In the genomic region with DNA sequence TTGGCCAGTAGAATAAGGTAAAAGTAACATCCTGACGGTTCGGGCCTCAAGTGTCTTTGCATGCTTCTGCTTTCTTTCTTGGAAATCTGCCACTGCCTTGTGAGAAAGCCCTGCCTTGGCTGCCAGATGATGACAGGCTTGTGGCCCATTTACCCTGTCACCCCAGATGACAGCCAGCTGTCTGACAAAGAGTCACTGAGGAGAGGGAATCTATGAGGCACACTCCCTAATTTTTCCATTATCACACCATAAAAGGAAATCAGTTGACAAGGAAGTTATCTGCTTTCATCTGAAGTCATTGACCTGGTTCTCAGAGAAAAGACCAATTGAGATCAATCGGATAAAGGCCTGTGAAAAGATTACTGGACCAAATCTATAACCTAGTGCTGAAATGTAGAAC, we compare ENCODE assay signal across 23 cellular contexts.
DNase-seq lines count a peak whose midpoint lies in the region; ATAC-seq, FAIRE-seq and TF ChIP-seq lines count a peak whose summit lies in the region.
"Had no signal": no experiment of that assay in that cellular context is flagged by ENCODE, and none has a peak within 500 bp of the region (broad histone marks: within the 10 kb centered on the region; RNA-seq: fewer than 3 reads in every experiment).

No MANE protein-coding gene starts in this region.

- H3K79me2 ChIP-seq in neural cell (replicated peaks; ENCODE audit: insufficient read depth, low read length) = no peaks in the 10 kb centered on the region

- no peak for TF ChIP-seq RAD21 in neural cell (conservative IDR thresholded peaks at IDR 0.05)

- no peaks in the 10 kb centered on the region for H3K9me2 ChIP-seq in neural cell (ENCODE audit: insufficient read depth, low read length)

- no peak for ATAC-seq in pancreas
- ATAC-seq: CD8-positive, alpha-beta T cell; left lobe of liver; stimulated activated naive CD8-positive, alpha-beta T cell treated with anti-CD3 and anti-CD28 coated beads, Interleukin-15, Interleukin-2, amounts not matched to agents 100 U/mL and 50 U/mL, for 24 hours; T-helper 17 cell had no signal

- H4K20me1 ChIP-seq in neural cell (ENCODE audit: insufficient read depth) = no peaks in the 10 kb centered on the region

- H3K36me3 ChIP-seq in neural cell (ENCODE audit: insufficient read depth, low read length) = no peaks in the 10 kb centered on the region
- H3K36me3 ChIP-seq in pancreas = no peaks in the 10 kb centered on the region
- H3K36me3 ChIP-seq: tibial nerve had no signal

- H3F3A ChIP-seq in neural cell (ENCODE audit: insufficient read depth, low read length, poor library complexity, severe bottlenecking) = no peaks in the 10 kb centered on the region

- no peak for TF ChIP-seq CTCF in neural cell (IDR thresholded peaks at IDR 0.05; ENCODE audit: poor library complexity, severe bottlenecking)
- no peak for TF ChIP-seq CTCF in pancreas (IDR thresholded peaks at IDR 0.05)

- TF ChIP-seq EP300 in neural cell (conservative IDR thresholded peaks at IDR 0.05; ENCODE audit: poor library complexity, severe bottlenecking) = peak; percentile 97

- intact Hi-C loops in pancreas (cut with DNase I) = no loop called here

- H3K27ac ChIP-seq in neural cell (ENCODE audit: low read length) (peak overlapping the region; percentile 74), pancreas (no peak overlapping the region)
- H3K27ac ChIP-seq: tibial nerve, VCaP had no signal

- no peak for FAIRE-seq in pancreas (lab: Jason Lieb, UNC)
- FAIRE-seq: colon, GM18507 had no signal

- H3K27me3 ChIP-seq in neural cell (ENCODE audit: insufficient read depth, low read depth, low read length) (no peaks in the 10 kb centered on the region), pancreas (no peaks in the 10 kb centered on the region)
- H3K27me3 ChIP-seq: tibial nerve had no signal

- peak overlapping the region; percentile 2 for H3K4me3 ChIP-seq in neural cell (ENCODE audit: low read length)
- no peak overlapping the region for H3K4me3 ChIP-seq in pancreas
- H3K4me3 ChIP-seq: smooth muscle cell, tibial nerve had no signal

- peak overlapping the region; percentile 43 for H3K9ac ChIP-seq in neural cell (ENCODE audit: low read length)

- H2AFZ ChIP-seq in neural cell (ENCODE audit: low read depth, low read length) = no peak overlapping the region

- H3K4me2 ChIP-seq in neural cell (ENCODE audit: low read length) = no peak overlapping the region
- H3K4me2 ChIP-seq: smooth muscle cell had no signal

- H3K9me3 ChIP-seq in neural cell (ENCODE audit: low read length) = no peaks in the 10 kb centered on the region
- H3K9me3 ChIP-seq in pancreas = no peaks in the 10 kb centered on the region
- H3K9me3 ChIP-seq: tibial nerve had no signal

- DNase-seq in NCI-H82 (lab: John Stamatoyannopoulos, UW) = peak; percentile 61
- no peak for DNase-seq in NCI-H82 treated with DMSO at 0.1 percent for 48 hours (lab: John Stamatoyannopoulos, UW; ENCODE audit: unreplicated experiment)
- DNase-seq in EH (ENCODE audit: low read depth) = peak; percentile 12
- peak; percentile 52 for DNase-seq in OCI-M1 (lab: John Stamatoyannopoulos, UW)
- DNase-seq in DMS114 treated with DMSO at 0.1 percent for 48 hours (lab: John Stamatoyannopoulos, UW; ENCODE audit: unreplicated experiment) = no peak
- no peak for DNase-seq in activated CD4-positive, alpha-beta T cell treated with anti-CD3 and anti-CD28 coated beads, Interleukin-2, amount 50 U/mL, for 4 hours
- no peak for DNase-seq in pancreas
- DNase-seq: activated CD8-positive, alpha-beta memory T cell treated with anti-CD3 and anti-CD28 coated beads, Interleukin-2, amount 50 U/mL, for 48 hours; activated gamma-delta T cell; CD8-positive, alpha-beta T cell; EL; NCI-H1694; NCI-H510A; stimulated activated CD4-positive, alpha-beta T cell treated with anti-CD3 and anti-CD28 coated beads, Interleukin-2, amount 100 ng/mL, for 48 hours; stimulated activated naive CD8-positive, alpha-beta T cell treated with anti-CD3 and anti-CD28 coated beads, Interleukin-15, Interleukin-2, amounts not matched to agents 100 U/mL and 50 U/mL, for 24 hours; T-helper 17 cell had no signal

- H3K4me1 ChIP-seq in pancreas = no peaks in the 10 kb centered on the region

- 76 to 78% methylated on average over 3 of the region's 3 CpGs for WGBS in pancreas, 2 donors

TF ChIP-seq in neural cell, 6 proteins besides CTCF, POLR2A, EP300 and RAD21:
- TF ChIP-seq TAF1 (IDR thresholded peaks at IDR 0.05; ENCODE audit: low read depth) = no peak
- no peak for TF ChIP-seq EZH2 (IDR thresholded peaks at IDR 0.05; ENCODE audit: borderline replicate concordance, insufficient read depth, low read length, poor library complexity, severe bottlenecking)
- TF ChIP-seq REST (IDR thresholded peaks at IDR 0.05; ENCODE audit: borderline replicate concordance) = peak; percentile 23
- TF ChIP-seq POLR2AphosphoS5 (IDR thresholded peaks at IDR 0.05) = peak; percentile 82
- no peak for TF ChIP-seq SMC3 (conservative IDR thresholded peaks at IDR 0.05; ENCODE audit: poor library complexity)
- TF ChIP-seq MXI1 (conservative IDR thresholded peaks at IDR 0.05; ENCODE audit: poor library complexity, severe bottlenecking) = no peak

Comparison
In these comparisons a context has a peak if more than half of its experiments do, and no peak if none do; other contexts are left out.
1. DNase-seq: peak in NCI-H82 (single experiment), EH (single experiment) and OCI-M1 (single experiment); none in NCI-H82 treated with DMSO at 0.1 percent for 48 hours (single experiment), DMS114 treated with DMSO at 0.1 percent for 48 hours (single experiment), activated CD4-positive, alpha-beta T cell treated with anti-CD3 and anti-CD28 coated beads, Interleukin-2, amount 50 U/mL, for 4 hours (0 of 2) and pancreas (0 of 6).